25 cellular contexts compared by ENCODE assay signal in genomic region chr14:95335071-95335470, GRCh38.
"Had no signal": no experiment of that assay in that cellular context is flagged by ENCODE, and none has a peak within 500 bp of the region (broad histone marks: within the 10 kb centered on the region; RNA-seq: fewer than 3 reads in every experiment).

No MANE protein-coding gene starts in this region.

- H3K4me1 ChIP-seq: neural progenitor cell, parathyroid adenoma, psoas muscle, vagina had no signal

- DNase-seq: natural killer cell; occipital lobe; ovary; posterior cingulate gyrus; psoas muscle; right cardiac atrium; right lobe of liver; sigmoid colon; small intestine; stimulated activated CD4-positive, alpha-beta T cell treated with anti-CD3 and anti-CD28 coated beads, Interleukin-15, amount 100 ng/mL, for 24 hours; stimulated activated CD4-positive, alpha-beta T cell treated with anti-CD3 and anti-CD28 coated beads, Interleukin-2, amount 100 ng/mL, for 24 hours; stimulated activated CD4-positive, alpha-beta T cell treated with anti-CD3 and anti-CD28 coated beads, Interleukin-2, amount 100 ng/mL, for 48 hours; stimulated activated CD4-positive, alpha-beta T cell treated with anti-CD3 and anti-CD28 coated beads, Interleukin-4, amount 100 ng/mL, for 24 hours; stimulated activated naive B cell treated with anti-CD40 and anti-IgM and Interleukin-4, amounts not matched to agents 10 μg/mL and 1 μg/mL and 100 μg/mL, for 72 hours; stimulated activated naive CD4-positive, alpha-beta T cell treated with Interleukin-2 at 50 U/mL for 16 hours; stomach; thyroid gland; trophoblast cell; upper lobe of left lung had no signal

- H3K36me3 ChIP-seq: neural progenitor cell, ovary, right lobe of liver, sigmoid colon, stomach, thoracic aorta, thyroid gland, tibial nerve, upper lobe of left lung, vagina had no signal

- H3K27me3 ChIP-seq: neural progenitor cell, ovary, right lobe of liver, sigmoid colon, thyroid gland, tibial nerve, upper lobe of left lung, vagina had no signal

- H3K27ac ChIP-seq: neural progenitor cell, ovary, parathyroid adenoma, psoas muscle, right lobe of liver, sigmoid colon, stomach, thoracic aorta, thyroid gland, tibial nerve, upper lobe of left lung, vagina had no signal

- ATAC-seq: natural killer cell; psoas muscle; right cardiac atrium; right lobe of liver; stimulated activated effector memory CD8-positive, alpha-beta T cell treated with anti-CD3 and anti-CD28 coated beads, Interleukin-12 subunit alpha, Interleukin-12 subunit beta, amount 100 ng/mL, for 72 hours; stimulated activated naive B cell treated with anti-CD40 and anti-IgM and Interleukin-4, amounts not matched to agents 10 μg/mL and 1 μg/mL and 100 μg/mL, for 72 hours had no signal

- H3K4me3 ChIP-seq: neural progenitor cell, ovary, psoas muscle, right lobe of liver, sigmoid colon, stomach, thoracic aorta, thyroid gland, tibial nerve, upper lobe of left lung, vagina had no signal

- H3K9me3 ChIP-seq: ovary, psoas muscle, right lobe of liver, sigmoid colon, thoracic aorta, thyroid gland, upper lobe of left lung, vagina had no signal
